In genomic region chr20:44532248-44532980, GRCh38 we compare ENCODE assay signal across 9 cellular contexts. TPM values are rescaled to one million over a fixed set of nuclear protein-coding genes. Genes with fewer than 3 reads are reported as not detected.
DNase-seq lines count a peak whose midpoint lies in the region; ATAC-seq and TF ChIP-seq lines count a peak whose summit lies in the region.
"Had no signal": no experiment of that assay in that cellular context is flagged by ENCODE, and none has a peak within 500 bp of the region (broad histone marks: within the 10 kb centered on the region; RNA-seq: fewer than 3 reads in every experiment).

No MANE protein-coding gene starts in this region.

- DNase-seq in A172 (ENCODE audit: low spot score), result peak; percentile 6
- no peak for DNase-seq in coronary artery (ENCODE audit: low spot score)
- no peak for DNase-seq in mesendoderm
- DNase-seq in mesothelial cell of epicardium (ENCODE audit: low spot score in 2 of 2, unreplicated experiment in 2 of 2), result no peak
- no peak for DNase-seq in activated naive CD8-positive, alpha-beta T cell treated with anti-CD3 and anti-CD28 coated beads, Interleukin-2, amount 50 U/mL, for 24 hours

- no peak overlapping the region for H3K27ac Mint-ChIP-seq in mesothelial cell of epicardium
- H3K27ac Mint-ChIP-seq in activated naive CD8-positive, alpha-beta T cell treated with anti-CD3 and anti-CD28 coated beads, Interleukin-2, amount 50 U/mL, for 24 hours, result no peak overlapping the region
- H3K27ac Mint-ChIP-seq: activated T-helper 2 cell treated with anti-CD3 and anti-CD28 coated beads, Interferon-gamma antibody, Interleukin-2, Interleukin-4, amounts not matched to agents 10 μg/mL and 5 μg/mL and 100 μg/mL, durations not matched to agents 14 hours and 24 hours and 36 hours had no signal

- H2BK120ac ChIP-seq in mesendoderm (ENCODE audit: low read depth, low read length), result no peak overlapping the region

- no peak for TF ChIP-seq CTCF in coronary artery (IDR thresholded peaks at IDR 0.05)
- no peak for TF ChIP-seq CTCF in mesothelial cell of epicardium (IDR thresholded peaks at IDR 0.05; ENCODE audit: unreplicated experiment)

- H3K23ac ChIP-seq in mesendoderm (ENCODE audit: low read length), result peak overlapping the region; percentile 68

- H3K27me3 ChIP-seq in HUES48 (ENCODE audit: control insufficient read depth, insufficient read depth, low read length) (no peaks in the 10 kb centered on the region), mesendoderm (ENCODE audit: insufficient read depth, low read length, poor library complexity) (no peaks in the 10 kb centered on the region)

- peak overlapping the region; percentile 37 for H2AK5ac ChIP-seq in mesendoderm (ENCODE audit: low read length)

- no peaks in the 10 kb centered on the region for H3K27me3 Mint-ChIP-seq in mesothelial cell of epicardium (ENCODE audit: low read depth)
- no peaks in the 10 kb centered on the region for H3K27me3 Mint-ChIP-seq in activated naive CD8-positive, alpha-beta T cell treated with anti-CD3 and anti-CD28 coated beads, Interleukin-2, amount 50 U/mL, for 24 hours

- H3K4me3 ChIP-seq in HUES48 (ENCODE audit: low read depth, low read length), result peak overlapping the region; percentile 84
- peak overlapping the region; percentile 91 for H3K4me3 ChIP-seq in coronary artery
- H3K4me3 ChIP-seq in mesendoderm (ENCODE audit: low read length), result peak overlapping the region; percentile 45

- H3K18ac ChIP-seq in mesendoderm (ENCODE audit: low read length), result peak overlapping the region; percentile 42

- no CpG with 5 or more reads among the region's 11 CpGs for WGBS in mesendoderm (ENCODE audit: extremely low coverage, insufficient coverage, low lambda C conversion rate)

- H2BK5ac ChIP-seq in mesendoderm (ENCODE audit: low read length), result no peak overlapping the region

- peak overlapping the region; percentile 54 for H3K4me2 ChIP-seq in mesendoderm (ENCODE audit: low read length)

- no peaks in the 10 kb centered on the region for H3K9me3 Mint-ChIP-seq in mesothelial cell of epicardium
- H3K9me3 Mint-ChIP-seq in activated naive CD8-positive, alpha-beta T cell treated with anti-CD3 and anti-CD28 coated beads, Interleukin-2, amount 50 U/mL, for 24 hours, result no peaks in the 10 kb centered on the region
- H3K9me3 Mint-ChIP-seq: activated T-helper 2 cell treated with anti-CD3 and anti-CD28 coated beads, Interferon-gamma antibody, Interleukin-2, Interleukin-4, amounts not matched to agents 10 μg/mL and 5 μg/mL and 100 μg/mL, durations not matched to agents 14 hours and 24 hours and 36 hours had no signal

- no peaks in the 10 kb centered on the region for H3K9me3 ChIP-seq in HUES48 (ENCODE audit: control insufficient read depth, insufficient read depth, low read length)

- H4K5ac ChIP-seq in mesendoderm (ENCODE audit: low read length), result no peak overlapping the region

- peak overlapping the region; percentile 86 for H3K56ac ChIP-seq in mesendoderm (ENCODE audit: low read length)

- H3K9ac ChIP-seq in HUES48 (ENCODE audit: low read depth, low read length) (peak overlapping the region; percentile 67), mesendoderm (ENCODE audit: low read length) (peak overlapping the region; percentile 75)

- H4K8ac ChIP-seq in mesendoderm (ENCODE audit: low read depth, low read length), result no peak overlapping the region

- H3K4ac ChIP-seq in mesendoderm (ENCODE audit: low read depth, low read length), result peak overlapping the region; percentile 75

- no peak overlapping the region for H3K27ac ChIP-seq in HUES48 (ENCODE audit: low read depth, low read length)
- H3K27ac ChIP-seq in coronary artery, result peak overlapping the region; percentile 87
- no peak overlapping the region for H3K27ac ChIP-seq in mesendoderm (ENCODE audit: low read depth, low read length)

- H3K4me3 Mint-ChIP-seq in mesothelial cell of epicardium, result no peak overlapping the region
- H3K4me3 Mint-ChIP-seq in activated naive CD8-positive, alpha-beta T cell treated with anti-CD3 and anti-CD28 coated beads, Interleukin-2, amount 50 U/mL, for 24 hours, result no peak overlapping the region

- peak overlapping the region; percentile 80 for H2BK15ac ChIP-seq in mesendoderm (replicated peaks; ENCODE audit: low read depth)

- H3K36me3 ChIP-seq in HUES48 (ENCODE audit: control insufficient read depth, insufficient read depth, low read length) (no peaks in the 10 kb centered on the region), mesendoderm (ENCODE audit: control insufficient read depth, insufficient read depth, low read length) (no peaks in the 10 kb centered on the region)

- H3K4me1 ChIP-seq in HUES48 (ENCODE audit: control insufficient read depth, insufficient read depth, low read length) (peaks cover 3% of the 10 kb centered on the region; the same call in 1 of the 2 replicates), mesendoderm (ENCODE audit: control insufficient read depth, low read depth, low read length) (no peaks in the 10 kb centered on the region)

- peaks cover 3% of the 10 kb centered on the region for H3K79me1 ChIP-seq in mesendoderm (ENCODE audit: low read length)

- H3K4me1 Mint-ChIP-seq in mesothelial cell of epicardium, result peaks cover 11% of the 10 kb centered on the region
- H3K4me1 Mint-ChIP-seq in activated naive CD8-positive, alpha-beta T cell treated with anti-CD3 and anti-CD28 coated beads, Interleukin-2, amount 50 U/mL, for 24 hours, result peaks cover 10% of the 10 kb centered on the region

- no peak for ATAC-seq in HG02763 (IDR thresholded peaks at IDR 0.05; ENCODE audit: unreplicated experiment)
- no peak for ATAC-seq in activated naive CD8-positive, alpha-beta T cell treated with anti-CD3 and anti-CD28 coated beads, Interleukin-2, amount 50 U/mL, for 24 hours
- ATAC-seq in GM21515 (IDR thresholded peaks at IDR 0.05; ENCODE audit: unreplicated experiment), result no peak

- peaks cover 4% of the 10 kb centered on the region for H3K79me2 ChIP-seq in mesendoderm (ENCODE audit: control insufficient read depth, insufficient read depth, low read length)

- H3K36me3 Mint-ChIP-seq in mesothelial cell of epicardium, result no peaks in the 10 kb centered on the region
- H3K36me3 Mint-ChIP-seq in activated naive CD8-positive, alpha-beta T cell treated with anti-CD3 and anti-CD28 coated beads, Interleukin-2, amount 50 U/mL, for 24 hours (ENCODE audit: low read depth), result no peaks in the 10 kb centered on the region

RNA-seq across cellular contexts. Expression of gene SERINC3, which starts 10.5 kb away (rescaled TPM):
- total RNA-seq in A172 (2014; rRNA removed; shearing (Covaris generic)), result 88.0 and 103 TPM in 2 replicates
- 66.1 TPM for polyA plus RNA-seq in mesendoderm (2013, experiment 1 of 2)
- 66.8 TPM for polyA plus RNA-seq in mesendoderm (2013, experiment 2 of 2)
- total RNA-seq in mesothelial cell of epicardium, result 42.0 to 45.0 TPM (median 42.9 TPM) in 3 replicates

RNA-seq across cellular contexts. Expression of gene PKIG, which starts 50.0 kb away (rescaled TPM):
- total RNA-seq in A172 (2014; rRNA removed; shearing (Covaris generic)), result 139 and 149 TPM in 2 replicates
- polyA plus RNA-seq in mesendoderm (2013, experiment 1 of 2), result 49.6 TPM
- polyA plus RNA-seq in mesendoderm (2013, experiment 2 of 2), result 50.6 TPM
- total RNA-seq in mesothelial cell of epicardium, result 50.4 to 59.1 TPM (median 51.6 TPM) in 3 replicates

RNA-seq across cellular contexts. Expression of gene TTPAL, which starts 56.7 kb away (rescaled TPM):
- 9.8 and 10.9 TPM in 2 replicates for total RNA-seq in A172 (2014; rRNA removed; shearing (Covaris generic))
- polyA plus RNA-seq in mesendoderm (2013, experiment 1 of 2), result 9.7 TPM
- 9.1 TPM for polyA plus RNA-seq in mesendoderm (2013, experiment 2 of 2)
- 20.5 to 22.5 TPM (median 22.4 TPM) in 3 replicates for total RNA-seq in mesothelial cell of epicardium

Comparison
In these comparisons a context has a peak if more than half of its experiments do, and no peak if none do; other contexts are left out.
1. H3K27ac ChIP-seq: peak in coronary artery (2 of 2); none in HUES48 (single experiment) and mesendoderm (single experiment).
2. Peak in every context shown above with its lines, with median percentiles within 50 percentile points of each other: H3K4me3 ChIP-seq.